ENCODE assay signal across 8 cellular contexts in genomic region chr17:40340880-40341807, GRCh38. TPM values are rescaled to one million over a fixed set of nuclear protein-coding genes. Genes with fewer than 3 reads are reported as not detected.
DNase-seq lines count a peak whose midpoint lies in the region; ATAC-seq, FAIRE-seq and TF ChIP-seq lines count a peak whose summit lies in the region.

No MANE protein-coding gene starts in this region.

- TF ChIP-seq CTCF in HFFc6 (IDR thresholded peaks at IDR 0.05) (peak; percentile 66), coronary artery (IDR thresholded peaks at IDR 0.05) (no peak), HepG2 (CRISPR knock-in tag; IDR thresholded peaks at IDR 0.05) (peak; percentile 67)

- peak overlapping the region; percentile 59; the same call in 1 of the 2 replicates for H3K4me3 ChIP-seq in GM08714 (ENCODE audit: low read length)
- peak overlapping the region; percentile 98 for H3K4me3 ChIP-seq in coronary artery
- peak overlapping the region; percentile 79 to 88 (median 84) for H3K4me3 ChIP-seq in HepG2 (replicated peaks in 1 of 3; ENCODE audit: insufficient read depth in 1 of 3, low read depth in 2 of 3, low read length in 3 of 3)

- POLR2A ChIA-PET in HepG2 (lab: Yijun Ruan, JAX), result interaction anchor here (0.8 to 6.6 kb wide), 13 partner anchors 9 to 142 kb away, joined by 3 to 48 read pairs (median 4); partner anchors contain the start of gene RARA

- peak overlapping the region; percentile 73 for H3K4me2 ChIP-seq in HepG2 (ENCODE audit: low read depth, low read length)

- H3K9me3 Mint-ChIP-seq in HFFc6, result no peaks in the 10 kb centered on the region
- H3K9me3 Mint-ChIP-seq in activated CD4-positive, alpha-beta T cell treated with anti-CD3 and anti-CD28 coated beads, Interleukin-2, amount 10 ng/mL, durations not matched to agents 24 days and 14 days, result no peaks in the 10 kb centered on the region

- peaks cover 45% of the 10 kb centered on the region for H3K4me1 ChIP-seq in HepG2 (ENCODE audit: insufficient read depth, low read length)

- H3K9me3 ChIP-seq in HepG2 (ENCODE audit: low read length), result no peaks in the 10 kb centered on the region

- peaks cover 16% of the 10 kb centered on the region for H4K20me1 ChIP-seq in HepG2 (ENCODE audit: insufficient read depth, low read length)

- H3K36me3 Mint-ChIP-seq in HFFc6 (ENCODE audit: low read depth), result 0 out of 2 replicates have a peak, but pooled peaks cover 5% of the 10 kb centered on the region
- H3K36me3 Mint-ChIP-seq in activated CD4-positive, alpha-beta T cell treated with anti-CD3 and anti-CD28 coated beads, Interleukin-2, amount 10 ng/mL, durations not matched to agents 24 days and 14 days (ENCODE audit: low read depth), result peaks cover 38% of the 10 kb centered on the region

- WGBS in HepG2 (ENCODE audit: low lambda C conversion rate), result under 1% methylated on average over 31 of the region's 55 CpGs

- TF ChIP-seq EP300 in HepG2 (IDR thresholded peaks at IDR 0.05; ENCODE audit: low read depth in 2 of 2, low read length in 2 of 2) (no peak), HepG2 (CRISPR knock-in tag; IDR thresholded peaks at IDR 0.05; ENCODE audit: borderline replicate concordance) (no peak)

- BruUV-seq in HepG2 (replicated peaks; lab: Mats Ljungman, UMichigan), result TSS peak; percentile 64

- no peak overlapping the region for H2AFZ ChIP-seq in HepG2 (ENCODE audit: low read length)

- H3K36me3 ChIP-seq in HepG2 (replicated peaks in 1 of 2; ENCODE audit: control insufficient read depth in 1 of 2, insufficient read depth in 2 of 2, low read length in 2 of 2), result peaks cover 0 to 1% of the 10 kb centered on the region in 2 experiments; a peak in 1 of 5 replicates

- DNase-seq in HFFc6, result peak; percentile 89
- DNase-seq in NCI-H2107 (lab: John Stamatoyannopoulos, UW), result peak; percentile 34
- peak; percentile 95 for DNase-seq in activated CD4-positive, alpha-beta T cell treated with anti-CD3 and anti-CD28 coated beads, Interleukin-2, amount 10 ng/mL, durations not matched to agents 24 days and 14 days
- peak; percentile 98 for DNase-seq in coronary artery (ENCODE audit: low spot score)
- peak; percentile 83 for DNase-seq in HepG2 (ENCODE audit: low spot score)
- peak; percentile 80 for DNase-seq in stimulated activated CD4-positive, alpha-beta T cell treated with anti-CD3 and anti-CD28 coated beads, Interleukin-4, amount 100 ng/mL, for 24 hours
- DNase-seq in RCC 7860 (ENCODE audit: low spot score), result no peak

- in situ Hi-C loops in HepG2 (cut with HindIII; ENCODE audit: extremely low pct_ligation_motif_present, low pct_unique_long_range_greater_than_20kb), result no loop called here

- FAIRE-seq in HepG2 (lab: Jason Lieb, UNC) (peak; percentile 70), RCC 7860 (lab: Jason Lieb, UNC) (no peak)

- ATAC-seq in HepG2, result peak; percentile 68

- CTCF ChIA-PET in HepG2 (lab: Yijun Ruan, JAX; ENCODE audit: low intra/inter-chr PET ratio, low total read pairs), result interaction anchor here (1.1 to 1.3 kb wide), 2 partner anchors 14 to 38 kb away, joined by 3 to 4 read pairs; no protein-coding TSS in a partner anchor

- TF ChIP-seq RAD21 in HepG2 (CRISPR knock-in tag; IDR thresholded peaks at IDR 0.05), result peak; percentile 68

- H3K9ac ChIP-seq in HepG2 (ENCODE audit: insufficient read depth, low read depth, low read length), result peak overlapping the region; percentile 76

- H3K4me3 Mint-ChIP-seq in HFFc6, result peak overlapping the region; percentile 93
- H3K4me3 Mint-ChIP-seq in activated CD4-positive, alpha-beta T cell treated with anti-CD3 and anti-CD28 coated beads, Interleukin-2, amount 10 ng/mL, durations not matched to agents 24 days and 14 days, result peak overlapping the region; percentile 79

- H3K27ac ChIP-seq in coronary artery, result peak overlapping the region; percentile 97 to 98
- H3K27ac ChIP-seq in HepG2 (ENCODE audit: extremely low read length, insufficient read depth, low read length), result peak overlapping the region; percentile 64

- peaks cover 62% of the 10 kb centered on the region for H3K4me1 Mint-ChIP-seq in HFFc6 (ENCODE audit: low read depth)
- peaks cover 62% of the 10 kb centered on the region for H3K4me1 Mint-ChIP-seq in activated CD4-positive, alpha-beta T cell treated with anti-CD3 and anti-CD28 coated beads, Interleukin-2, amount 10 ng/mL, durations not matched to agents 24 days and 14 days

- peaks cover 24% of the 10 kb centered on the region for H3K79me2 ChIP-seq in HepG2 (ENCODE audit: insufficient read depth, low read length)

- intact Hi-C loops in activated CD4-positive, alpha-beta T cell treated with anti-CD3 and anti-CD28 coated beads, Interleukin-2, amount 10 ng/mL, durations not matched to agents 24 days and 14 days (cut with micrococcal nuclease), result loop anchor here (1.0 kb wide), 1 partner anchor 23 kb away; no protein-coding TSS in a partner anchor
- intact Hi-C loops in HepG2 (cut with micrococcal nuclease; ENCODE audit: unreplicated experiment), result no loop called here

- peak overlapping the region; percentile 89 for H3K27ac Mint-ChIP-seq in HFFc6
- peak overlapping the region; percentile 89 for H3K27ac Mint-ChIP-seq in activated CD4-positive, alpha-beta T cell treated with anti-CD3 and anti-CD28 coated beads, Interleukin-2, amount 10 ng/mL, durations not matched to agents 24 days and 14 days

- peaks cover 5% of the 10 kb centered on the region; the same call in 1 of the 2 replicates for H3K27me3 Mint-ChIP-seq in HFFc6 (ENCODE audit: insufficient read depth)
- H3K27me3 Mint-ChIP-seq in activated CD4-positive, alpha-beta T cell treated with anti-CD3 and anti-CD28 coated beads, Interleukin-2, amount 10 ng/mL, durations not matched to agents 24 days and 14 days, result no peaks in the 10 kb centered on the region

- H3K27me3 ChIP-seq in HepG2 (ENCODE audit: control insufficient read depth in 1 of 2, insufficient read depth in 2 of 2, low read length in 2 of 2), result no peaks in the 10 kb centered on the region

- no peak for TF ChIP-seq POLR2A in HepG2 (IDR thresholded peaks at IDR 0.05; ENCODE audit: insufficient read depth in 1 of 2, low read depth in 2 of 2, low read length in 2 of 2)

RNA-seq across cellular contexts. Expression of gene GJD3, which starts 23.4 kb away (rescaled TPM):
- 1 to 10 TPM in 2 of 6 experiments, under 1 TPM in 4; 0.36 to 1.4 (median 0.81) TPM for total RNA-seq in HFFc6 (2021; fragmentation: NEBNext Ultra II Directional; extraction: Animal tissue kit (Norgen Biotek cat#: 25700))
- total RNA-seq in activated CD4-positive, alpha-beta T cell treated with anti-CD3 and anti-CD28 coated beads, Interleukin-2, amount 10 ng/mL, durations not matched to agents 24 days and 14 days, result 0.23 and 0.38 TPM in 2 replicates
- not detected in 2 replicates for total RNA-seq in HepG2 (2016; rRNA removed; fragmentation: Illumina TruSeq; extraction: Trizol)
- total RNA-seq in HepG2 (2016; cell fraction: cytosol; rRNA removed; fragmentation: Illumina TruSeq; extraction: Trizol; ENCODE audit: low read depth), result not detected in 2 replicates
- total RNA-seq in HepG2 (2016; cell fraction: insoluble cytoplasmic fraction; rRNA removed; fragmentation: Illumina TruSeq; extraction: Trizol), result not detected in 2 replicates
- not detected in 2 replicates for total RNA-seq in HepG2 (2016; cell fraction: membrane; rRNA removed; fragmentation: Illumina TruSeq; extraction: Trizol)
- total RNA-seq in HepG2 (2016; cell fraction: nucleus; rRNA removed; fragmentation: Illumina TruSeq; extraction: Trizol), result not detected in 2 replicates
- not detected in 2 replicates for polyA plus RNA-seq in HepG2 (2011; rRNA removed)
- polyA plus RNA-seq in HepG2 (2011; cell fraction: cytosol; rRNA removed), result not detected in 2 replicates
- polyA plus RNA-seq in HepG2 (2011; cell fraction: nucleus; rRNA removed), result not detected in 2 replicates
- polyA plus RNA-seq in HepG2 (2012), result not detected in 2 replicates
- polyA plus RNA-seq in HepG2 (2016; cell fraction: cytosol; fragmentation: Illumina TruSeq; extraction: Trizol; ENCODE audit: low read depth), result not detected in 2 replicates
- not detected in 2 replicates for polyA plus RNA-seq in HepG2 (2016; cell fraction: insoluble cytoplasmic fraction; fragmentation: Illumina TruSeq; extraction: Trizol; ENCODE audit: low read depth)
- polyA plus RNA-seq in HepG2 (2016; cell fraction: membrane; fragmentation: Illumina TruSeq; extraction: Trizol; ENCODE audit: low read depth), result not detected in 2 replicates
- not detected in 2 replicates for polyA plus RNA-seq in HepG2 (2016; cell fraction: nucleus; fragmentation: Illumina TruSeq; extraction: Trizol; ENCODE audit: insufficient read depth, low read depth)
- polyA minus RNA-seq in HepG2 (2011; rRNA and poly(A)+ RNA removed; ENCODE audit: low replicate concordance), result not detected in 2 replicates
- polyA minus RNA-seq in HepG2 (2011; cell fraction: cytosol; rRNA and poly(A)+ RNA removed), result not detected in 2 replicates
- polyA minus RNA-seq in HepG2 (2011; cell fraction: nucleus; rRNA and poly(A)+ RNA removed), result not detected in 2 replicates

RNA-seq across cellular contexts. Expression of gene RARA, which starts 32.2 kb away (rescaled TPM):
- 10 to 100 TPM; 27.1 to 32.2 (median 28.8) TPM for total RNA-seq in HFFc6 (2021; fragmentation: NEBNext Ultra II Directional; extraction: Animal tissue kit (Norgen Biotek cat#: 25700))
- 24.0 and 26.2 TPM in 2 replicates for total RNA-seq in activated CD4-positive, alpha-beta T cell treated with anti-CD3 and anti-CD28 coated beads, Interleukin-2, amount 10 ng/mL, durations not matched to agents 24 days and 14 days
- 8.6 and 8.9 TPM in 2 replicates for total RNA-seq in HepG2 (2016; rRNA removed; fragmentation: Illumina TruSeq; extraction: Trizol)
- total RNA-seq in HepG2 (2016; cell fraction: cytosol; rRNA removed; fragmentation: Illumina TruSeq; extraction: Trizol; ENCODE audit: low read depth), result 3.2 and 3.7 TPM in 2 replicates
- 6.7 and 9.5 TPM in 2 replicates for total RNA-seq in HepG2 (2016; cell fraction: insoluble cytoplasmic fraction; rRNA removed; fragmentation: Illumina TruSeq; extraction: Trizol)
- total RNA-seq in HepG2 (2016; cell fraction: membrane; rRNA removed; fragmentation: Illumina TruSeq; extraction: Trizol), result 8.2 and 11.1 TPM in 2 replicates
- total RNA-seq in HepG2 (2016; cell fraction: nucleus; rRNA removed; fragmentation: Illumina TruSeq; extraction: Trizol), result 6.0 and 7.0 TPM in 2 replicates
- 6.0 and 6.4 TPM in 2 replicates for polyA plus RNA-seq in HepG2 (2011; rRNA removed)
- polyA plus RNA-seq in HepG2 (2011; cell fraction: cytosol; rRNA removed), result 2.2 and 3.8 TPM in 2 replicates
- polyA plus RNA-seq in HepG2 (2011; cell fraction: nucleus; rRNA removed), result 13.2 and 13.3 TPM in 2 replicates
- 15.4 and 16.1 TPM in 2 replicates for polyA plus RNA-seq in HepG2 (2012)
- 3.8 and 5.4 TPM in 2 replicates for polyA plus RNA-seq in HepG2 (2016; cell fraction: cytosol; fragmentation: Illumina TruSeq; extraction: Trizol; ENCODE audit: low read depth)
- 12.7 and 17.8 TPM in 2 replicates for polyA plus RNA-seq in HepG2 (2016; cell fraction: insoluble cytoplasmic fraction; fragmentation: Illumina TruSeq; extraction: Trizol; ENCODE audit: low read depth)
- polyA plus RNA-seq in HepG2 (2016; cell fraction: membrane; fragmentation: Illumina TruSeq; extraction: Trizol; ENCODE audit: low read depth), result 9.6 and 13.8 TPM in 2 replicates
- polyA plus RNA-seq in HepG2 (2016; cell fraction: nucleus; fragmentation: Illumina TruSeq; extraction: Trizol; ENCODE audit: insufficient read depth, low read depth), result 19.0 and 19.4 TPM in 2 replicates
- 6.4 and 11.7 TPM in 2 replicates for polyA minus RNA-seq in HepG2 (2011; rRNA and poly(A)+ RNA removed; ENCODE audit: low replicate concordance)
- polyA minus RNA-seq in HepG2 (2011; cell fraction: cytosol; rRNA and poly(A)+ RNA removed), result 6.7 and 8.2 TPM in 2 replicates
- polyA minus RNA-seq in HepG2 (2011; cell fraction: nucleus; rRNA and poly(A)+ RNA removed), result 5.2 and 6.7 TPM in 2 replicates

RNA-seq across cellular contexts. Expression of gene CDC6, which starts 53.5 kb away (rescaled TPM):
- total RNA-seq in HFFc6 (2021; fragmentation: NEBNext Ultra II Directional; extraction: Animal tissue kit (Norgen Biotek cat#: 25700)), result 10 to 100 TPM; 16.9 to 36.0 (median 31.5) TPM
- 139 and 142 TPM in 2 replicates for total RNA-seq in activated CD4-positive, alpha-beta T cell treated with anti-CD3 and anti-CD28 coated beads, Interleukin-2, amount 10 ng/mL, durations not matched to agents 24 days and 14 days
- 114 and 154 TPM in 2 replicates for total RNA-seq in HepG2 (2016; rRNA removed; fragmentation: Illumina TruSeq; extraction: Trizol)
- 24.3 and 27.3 TPM in 2 replicates for total RNA-seq in HepG2 (2016; cell fraction: cytosol; rRNA removed; fragmentation: Illumina TruSeq; extraction: Trizol; ENCODE audit: low read depth)
- total RNA-seq in HepG2 (2016; cell fraction: insoluble cytoplasmic fraction; rRNA removed; fragmentation: Illumina TruSeq; extraction: Trizol), result 117 and 162 TPM in 2 replicates
- total RNA-seq in HepG2 (2016; cell fraction: membrane; rRNA removed; fragmentation: Illumina TruSeq; extraction: Trizol), result 42.3 and 51.8 TPM in 2 replicates
- 89.2 and 89.6 TPM in 2 replicates for total RNA-seq in HepG2 (2016; cell fraction: nucleus; rRNA removed; fragmentation: Illumina TruSeq; extraction: Trizol)
- polyA plus RNA-seq in HepG2 (2011; rRNA removed), result 10.7 and 17.4 TPM in 2 replicates
- 6.9 and 8.8 TPM in 2 replicates for polyA plus RNA-seq in HepG2 (2011; cell fraction: cytosol; rRNA removed)
- polyA plus RNA-seq in HepG2 (2011; cell fraction: nucleus; rRNA removed), result 9.6 and 11.4 TPM in 2 replicates
- polyA plus RNA-seq in HepG2 (2012), result 8.4 and 23.9 TPM in 2 replicates
- 12.0 and 14.2 TPM in 2 replicates for polyA plus RNA-seq in HepG2 (2016; cell fraction: cytosol; fragmentation: Illumina TruSeq; extraction: Trizol; ENCODE audit: low read depth)
- polyA plus RNA-seq in HepG2 (2016; cell fraction: insoluble cytoplasmic fraction; fragmentation: Illumina TruSeq; extraction: Trizol; ENCODE audit: low read depth), result 133 and 135 TPM in 2 replicates
- polyA plus RNA-seq in HepG2 (2016; cell fraction: membrane; fragmentation: Illumina TruSeq; extraction: Trizol; ENCODE audit: low read depth), result 15.3 and 18.9 TPM in 2 replicates
- 98.6 and 99.5 TPM in 2 replicates for polyA plus RNA-seq in HepG2 (2016; cell fraction: nucleus; fragmentation: Illumina TruSeq; extraction: Trizol; ENCODE audit: insufficient read depth, low read depth)
- 8.7 and 50.8 TPM in 2 replicates for polyA minus RNA-seq in HepG2 (2011; rRNA and poly(A)+ RNA removed; ENCODE audit: low replicate concordance)
- polyA minus RNA-seq in HepG2 (2011; cell fraction: cytosol; rRNA and poly(A)+ RNA removed), result 9.4 and 10.7 TPM in 2 replicates
- 31.5 and 47.0 TPM in 2 replicates for polyA minus RNA-seq in HepG2 (2011; cell fraction: nucleus; rRNA and poly(A)+ RNA removed)
